ENCODE assay signal across 8 cellular contexts in the genomic region with DNA sequence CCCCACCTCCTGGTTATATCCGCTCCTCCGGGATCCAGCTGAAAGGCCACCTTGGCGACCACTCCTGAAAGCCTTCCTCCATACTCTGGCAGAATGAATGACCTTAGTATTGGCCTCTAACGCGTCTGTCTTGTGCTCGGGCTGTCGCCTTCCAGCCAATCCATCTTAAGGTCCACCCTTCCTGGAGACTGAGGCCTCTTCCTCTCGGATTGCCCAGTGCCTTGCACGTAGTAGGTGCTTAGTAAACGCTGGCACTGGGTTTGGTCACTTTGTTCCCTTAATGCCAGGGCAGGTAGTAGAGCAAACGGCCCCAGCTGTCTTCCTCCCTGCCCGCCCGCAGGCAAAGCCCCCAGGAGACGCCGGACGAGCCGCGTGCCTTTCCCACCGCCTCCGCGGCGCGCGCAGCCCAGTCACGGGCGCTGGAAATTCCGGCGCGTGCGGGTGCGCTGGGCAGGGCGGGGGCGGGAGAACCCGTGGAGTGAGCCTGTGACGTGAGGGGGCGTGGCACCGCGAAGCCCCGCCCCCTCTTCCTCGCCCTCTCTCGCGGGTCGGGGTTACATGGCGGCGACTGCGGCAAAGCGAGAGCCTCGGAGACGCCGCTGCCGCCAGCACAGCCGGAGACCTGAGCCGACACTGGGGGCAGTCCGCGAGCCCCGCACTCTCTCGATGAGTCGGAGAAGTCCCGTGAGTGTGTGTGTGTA. TPM values are rescaled to one million over a fixed set of nuclear protein-coding genes. Genes with fewer than 3 reads are reported as not detected.
DNase-seq lines count a peak whose midpoint lies in the region; ATAC-seq, FAIRE-seq and TF ChIP-seq lines count a peak whose summit lies in the region.

MAPK6 (plus strand) TSS at position 527 of the 701 bp plus-strand sequence. CDS start 27,242 bp downstream, outside the sequence.

- no peak within 1 kb of the TSS for H2AFZ ChIP-seq in HepG2 (ENCODE audit: low read length)

- peaks cover 38% of the 10 kb centered on the region for H3K4me1 ChIP-seq in HepG2 (ENCODE audit: insufficient read depth, low read length)

- H3K9ac ChIP-seq in HepG2 (ENCODE audit: insufficient read depth, low read depth, low read length): peak within 1 kb of the TSS; percentile 99

- WGBS in HepG2 (ENCODE audit: low lambda C conversion rate): 31% methylated on average over 13 of the region's 59 CpGs

- in situ Hi-C loops in HepG2 (cut with HindIII; ENCODE audit: extremely low pct_ligation_motif_present, low pct_unique_long_range_greater_than_20kb): no loop called here

- H3K4me3 ChIP-seq in BJ (ENCODE audit: low read depth, low read length): peak within 1 kb of the TSS; percentile 56
- H3K4me3 ChIP-seq in HepG2 (replicated peaks in 1 of 3; ENCODE audit: insufficient read depth in 1 of 3, low read depth in 2 of 3, low read length in 3 of 3): peak within 1 kb of the TSS; percentile 62 to 99 (median 77)

- peak; percentile 11 to 23; a peak in 1 of 4 replicates for TF ChIP-seq EP300 in HepG2 (IDR thresholded peaks at IDR 0.05; ENCODE audit: low read depth in 2 of 2, low read length in 2 of 2)
- peak; percentile 39; the same call in 1 of the 2 replicates for TF ChIP-seq EP300 in HepG2 (CRISPR knock-in tag; IDR thresholded peaks at IDR 0.05; ENCODE audit: borderline replicate concordance)

- POLR2A ChIA-PET in BJ (lab: Charles Lee): no interaction called here
- POLR2A ChIA-PET in HepG2 (lab: Yijun Ruan, JAX): interaction anchor here (0.9 to 1.8 kb wide), 5 partner anchors 9 to 59 kb away, joined by 3 to 10 read pairs (median 4); partner anchors contain the start of gene LEO1

- TF ChIP-seq CTCF in BJ (IDR thresholded peaks at IDR 0.05; ENCODE audit: insufficient read depth, low read depth, low read length) (no peak), HepG2 (CRISPR knock-in tag; IDR thresholded peaks at IDR 0.05) (0 out of 2 replicates have a peak, but pooled peaks have one; percentile 11)

- DNase-seq in BJ (ENCODE audit: low read depth) (peak; percentile 50), GM19238 (ENCODE audit: insufficient read length, low spot score) (peak; percentile 94), NCI-H526 treated with DMSO at 0.1 percent for 48 hours (lab: John Stamatoyannopoulos, UW) (peak; percentile 79), dedifferentiated amniotic fluid mesenchymal stem cell (ENCODE audit: extremely low spot score) (peak; percentile 91), HepG2 (ENCODE audit: low spot score) (peak; percentile 80)
- peak; percentile 93 for DNase-seq in activated CD4-positive, alpha-beta T cell treated with anti-CD3 and anti-CD28 coated beads, Interleukin-2, amount 50 U/mL, for 1 hour
- peak; percentile 93 to 95 for DNase-seq in stimulated activated CD4-positive, alpha-beta T cell treated with anti-CD3 and anti-CD28 coated beads, Interleukin-2, amount 100 ng/mL, for 48 hours

- H3K9me3 ChIP-seq in HepG2 (ENCODE audit: low read length): no peaks in the 10 kb centered on the region

- ATAC-seq in HG03439 (IDR thresholded peaks at IDR 0.05; ENCODE audit: unreplicated experiment) (peak; percentile 77), HepG2 (peak; percentile 68)

- peaks cover 49% of the 10 kb centered on the region for H3K79me2 ChIP-seq in HepG2 (ENCODE audit: insufficient read depth, low read length)

- H3K36me3 ChIP-seq in BJ (ENCODE audit: control insufficient read depth, insufficient read depth, low read length) (peaks cover 1% of the 10 kb centered on the region; the same call in 1 of the 2 replicates), HepG2 (replicated peaks in 1 of 2; ENCODE audit: control insufficient read depth in 1 of 2, insufficient read depth in 2 of 2, low read length in 2 of 2) (no peaks in the 10 kb centered on the region)

- H4K20me1 ChIP-seq in HepG2 (ENCODE audit: insufficient read depth, low read length): peaks cover 17% of the 10 kb centered on the region

- FAIRE-seq in HepG2 (lab: Jason Lieb, UNC): no peak

- CTCF ChIA-PET in BJ (lab: Yijun Ruan, JAX): no interaction called here
- CTCF ChIA-PET in HepG2 (lab: Yijun Ruan, JAX; ENCODE audit: low intra/inter-chr PET ratio, low total read pairs): no interaction called here

- peak; percentile 49; the same call in 1 of the 2 replicates for TF ChIP-seq RAD21 in HepG2 (CRISPR knock-in tag; IDR thresholded peaks at IDR 0.05)

- peak within 1 kb of the TSS; percentile 99 for H3K27ac ChIP-seq in HepG2 (ENCODE audit: extremely low read length, insufficient read depth, low read length)

- BruUV-seq in HepG2 (replicated peaks; lab: Mats Ljungman, UMichigan): no TSS peak

- intact Hi-C loops in HepG2 (cut with micrococcal nuclease; ENCODE audit: unreplicated experiment): no loop called here

- H3K27me3 ChIP-seq in BJ (ENCODE audit: control insufficient read depth, insufficient read depth, low read length) (no peaks in the 10 kb centered on the region), HepG2 (ENCODE audit: control insufficient read depth in 1 of 2, insufficient read depth in 2 of 2, low read length in 2 of 2) (no peaks in the 10 kb centered on the region; a peak in 1 of 5 replicates)

- H3K4me2 ChIP-seq in HepG2 (ENCODE audit: low read depth, low read length): peak within 1 kb of the TSS; percentile 100

- peak; percentile 81 to 87 for TF ChIP-seq POLR2A in HepG2 (IDR thresholded peaks at IDR 0.05; ENCODE audit: insufficient read depth in 1 of 2, low read depth in 2 of 2, low read length in 2 of 2)

TF ChIP-seq in HepG2, 621 proteins besides CTCF, POLR2A, EP300 and RAD21 (continues in another document):
- TF ChIP-seq ELF4 (CRISPR knock-in tag; IDR thresholded peaks at IDR 0.05; ENCODE audit: borderline replicate concordance) (0 out of 2 replicates have a peak, but pooled peaks have one; percentile 33), KLF15 (CRISPR knock-in tag; IDR thresholded peaks at IDR 0.05; ENCODE audit: borderline replicate concordance) (peak; percentile 72; the same call in 1 of the 2 replicates), SNAPC4 (CRISPR knock-in tag; IDR thresholded peaks at IDR 0.05) (peak; percentile 75), GATA4 (IDR thresholded peaks at IDR 0.05; ENCODE audit: borderline replicate concordance, low read depth) (peak; percentile 34; the same call in 1 of the 2 replicates), ZNF564 (CRISPR knock-in tag; IDR thresholded peaks at IDR 0.05) (peak; percentile 93)

RNA-seq across cellular contexts. Expression of gene MAPK6, which starts in this region (rescaled TPM):
- 21.2 and 44.8 TPM in 2 replicates for polyA plus RNA-seq in BJ (2011; rRNA removed)
- 25.4 and 26.3 TPM in 2 replicates for polyA minus RNA-seq in BJ (2011; rRNA and poly(A)+ RNA removed)
- total RNA-seq in HepG2 (2016; rRNA removed; fragmentation: Illumina TruSeq; extraction: Trizol): 99.7 and 188 TPM in 2 replicates
- 19.1 and 23.2 TPM in 2 replicates for total RNA-seq in HepG2 (2016; cell fraction: cytosol; rRNA removed; fragmentation: Illumina TruSeq; extraction: Trizol; ENCODE audit: low read depth)
- total RNA-seq in HepG2 (2016; cell fraction: insoluble cytoplasmic fraction; rRNA removed; fragmentation: Illumina TruSeq; extraction: Trizol): 102 and 181 TPM in 2 replicates
- total RNA-seq in HepG2 (2016; cell fraction: membrane; rRNA removed; fragmentation: Illumina TruSeq; extraction: Trizol): 106 and 120 TPM in 2 replicates
- 59.2 and 61.8 TPM in 2 replicates for total RNA-seq in HepG2 (2016; cell fraction: nucleus; rRNA removed; fragmentation: Illumina TruSeq; extraction: Trizol)
- 72.5 and 89.5 TPM in 2 replicates for polyA plus RNA-seq in HepG2 (2011; rRNA removed)
- 38.7 and 59.9 TPM in 2 replicates for polyA plus RNA-seq in HepG2 (2011; cell fraction: cytosol; rRNA removed)
- polyA plus RNA-seq in HepG2 (2011; cell fraction: nucleus; rRNA removed): 17.3 and 27.5 TPM in 2 replicates
- 88.0 and 112 TPM in 2 replicates for polyA plus RNA-seq in HepG2 (2012)
- 10.3 and 11.1 TPM in 2 replicates for polyA plus RNA-seq in HepG2 (2016; cell fraction: cytosol; fragmentation: Illumina TruSeq; extraction: Trizol; ENCODE audit: low read depth)
- 125 and 127 TPM in 2 replicates for polyA plus RNA-seq in HepG2 (2016; cell fraction: insoluble cytoplasmic fraction; fragmentation: Illumina TruSeq; extraction: Trizol; ENCODE audit: low read depth)
- 48.4 and 51.8 TPM in 2 replicates for polyA plus RNA-seq in HepG2 (2016; cell fraction: membrane; fragmentation: Illumina TruSeq; extraction: Trizol; ENCODE audit: low read depth)
- 46.4 and 50.6 TPM in 2 replicates for polyA plus RNA-seq in HepG2 (2016; cell fraction: nucleus; fragmentation: Illumina TruSeq; extraction: Trizol; ENCODE audit: insufficient read depth, low read depth)
- 21.4 and 67.1 TPM in 2 replicates for polyA minus RNA-seq in HepG2 (2011; rRNA and poly(A)+ RNA removed; ENCODE audit: low replicate concordance)
- 105 and 119 TPM in 2 replicates for polyA minus RNA-seq in HepG2 (2011; cell fraction: cytosol; rRNA and poly(A)+ RNA removed)
- 83.8 and 92.4 TPM in 2 replicates for polyA minus RNA-seq in HepG2 (2011; cell fraction: nucleus; rRNA and poly(A)+ RNA removed)

Comparison
In these comparisons a context has a peak if more than half of its experiments do, and no peak if none do; other contexts are left out.
1. Peak in every context shown above with its lines: DNase-seq, ATAC-seq, H3K4me3 ChIP-seq and H3K27ac ChIP-seq.